In the genomic region with DNA sequence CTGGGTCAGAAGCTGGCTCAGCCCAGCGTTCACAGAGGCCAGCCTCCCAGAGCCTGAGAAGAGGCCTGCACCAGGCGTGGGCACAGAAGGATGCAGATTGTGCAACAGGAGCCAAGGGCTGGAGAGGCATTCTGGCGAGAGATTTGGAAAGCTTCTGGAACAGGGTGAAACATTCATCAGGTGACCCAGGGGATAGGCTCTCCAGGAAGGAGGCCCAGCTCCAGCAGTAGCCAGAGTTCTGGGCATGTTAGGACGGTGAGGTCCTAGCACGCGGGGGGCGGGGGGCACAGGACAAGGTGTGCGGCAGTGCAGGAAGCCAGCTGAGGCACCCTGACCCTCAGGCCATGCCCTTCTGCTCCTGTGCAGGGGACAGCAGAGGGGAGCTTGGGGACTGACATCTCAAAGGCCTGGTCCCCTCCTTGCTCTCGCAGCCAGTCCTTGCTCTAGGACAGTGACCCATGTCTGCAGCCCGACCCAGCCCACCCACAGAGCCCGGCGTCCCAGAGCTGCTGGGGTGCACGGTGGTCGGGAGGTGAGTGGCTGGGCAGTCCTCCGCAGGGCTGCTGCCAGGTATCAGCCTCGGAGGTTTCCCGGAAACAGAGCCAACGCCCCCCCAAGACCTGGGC, we compare ENCODE assay signal across 8 cellular contexts.
DNase-seq lines count a peak whose midpoint lies in the region; ATAC-seq and TF ChIP-seq lines count a peak whose summit lies in the region.

No MANE protein-coding gene starts in this region.

- H3K4me2 ChIP-seq in MM.1S (ENCODE audit: low read depth, low read length), result peak overlapping the region; percentile 95

- peaks cover 13% of the 10 kb centered on the region for H3K4me1 Mint-ChIP-seq in chondrocyte (ENCODE audit: low read depth)

- peak overlapping the region; percentile 66; the same call in 1 of the 2 replicates for H3K9ac ChIP-seq in ES-I3 (ENCODE audit: low read depth, low read length)
- peak overlapping the region; percentile 86 for H3K9ac ChIP-seq in MM.1S (ENCODE audit: low read length)

- H3K27me3 ChIP-seq in MM.1S (replicated peaks; ENCODE audit: insufficient read depth, low read length), result no peaks in the 10 kb centered on the region
- no peaks in the 10 kb centered on the region for H3K27me3 ChIP-seq in aorta (ENCODE audit: control insufficient read depth in 1 of 2, insufficient read depth in 2 of 2, low read length in 1 of 2)

- no peaks in the 10 kb centered on the region for H3K36me3 ChIP-seq in ES-I3 (ENCODE audit: insufficient read depth, low read length)
- no peaks in the 10 kb centered on the region for H3K36me3 ChIP-seq in MM.1S (replicated peaks; ENCODE audit: insufficient read depth, low read length)
- no peaks in the 10 kb centered on the region for H3K36me3 ChIP-seq in mucosa of descending colon (ENCODE audit: low read depth)
- H3K36me3 ChIP-seq in aorta (ENCODE audit: control insufficient read depth in 1 of 2, insufficient read depth in 2 of 2, low read length in 1 of 2), result no peaks in the 10 kb centered on the region

- peak overlapping the region; percentile 36 for H3K4me3 Mint-ChIP-seq in chondrocyte (ENCODE audit: unreplicated experiment)

- H3F3A ChIP-seq in MM.1S (ENCODE audit: insufficient read depth, low read length), result peaks cover 27% of the 10 kb centered on the region

- H3K4me3 ChIP-seq in MM.1S (ENCODE audit: low read length) (peak overlapping the region; percentile 74), mucosa of descending colon (no peak overlapping the region), aorta (ENCODE audit: low read length in 2 of 2) (no peak overlapping the region)

- no peaks in the 10 kb centered on the region for H4K20me1 ChIP-seq in MM.1S (ENCODE audit: insufficient read depth, low read length)

- H3K9me3 Mint-ChIP-seq in chondrocyte (ENCODE audit: low read depth), result peaks cover 8% of the 10 kb centered on the region

- H3K27me3 Mint-ChIP-seq in chondrocyte (ENCODE audit: low read depth), result peaks cover 4% of the 10 kb centered on the region

- 43 to 51% methylated on average over 18 of the region's 18 CpGs for whole genome bisulfite sequencing in aorta, 2 donors

- no peaks in the 10 kb centered on the region for H3K9me2 ChIP-seq in MM.1S (replicated peaks; ENCODE audit: insufficient read depth, low read length)

- H3K36me3 Mint-ChIP-seq in chondrocyte (ENCODE audit: low read depth), result no peaks in the 10 kb centered on the region

- H3K9me3 ChIP-seq in ES-I3 (ENCODE audit: control insufficient read depth, insufficient read depth, low read length) (no peaks in the 10 kb centered on the region), MM.1S (replicated peaks; ENCODE audit: insufficient read depth, low read length) (no peaks in the 10 kb centered on the region), mucosa of descending colon (no peaks in the 10 kb centered on the region), aorta (ENCODE audit: control insufficient read depth, low read length) (peaks cover 1% of the 10 kb centered on the region)

- 0 out of 2 replicates have a peak, but pooled peaks cover 6% of the 10 kb centered on the region for H3K79me2 ChIP-seq in MM.1S (ENCODE audit: low read length)

- TF ChIP-seq CTCF in MM.1S (IDR thresholded peaks at IDR 0.05; ENCODE audit: low read length) (no peak), chondrocyte (IDR thresholded peaks at IDR 0.05) (no peak), mucosa of descending colon (IDR thresholded peaks at IDR 0.05) (no peak)

- intact Hi-C loops in mucosa of descending colon (cut with DNase I, micrococcal nuclease), result loop anchor here in 1 of 2 donors (5.0 to 10.0 kb wide), 2 partner anchors 112 to 280 kb away; partner anchors contain the start of gene KLF13
- intact Hi-C loops in aorta (cut with DNase I), result loop anchor here in 1 of 2 donors (5.0 kb wide), 3 partner anchors 112 to 272 kb away; partner anchors contain the start of gene KLF13

- DNase-seq in MM.1S, result no peak
- DNase-seq in chondrocyte (ENCODE audit: low spot score), result no peak
- DNase-seq in mucosa of descending colon, result peak in 2 of 3 donors; percentile 61 to 69
- DNase-seq in aorta, result peak in 1 of 2 donors; percentile 74
- no peak for DNase-seq in NAMALWA (ENCODE audit: low spot score)
- DNase-seq in GM19238 (ENCODE audit: insufficient read length, low spot score), result no peak
- no peak for DNase-seq in NCI-H1048 (lab: John Stamatoyannopoulos, UW)

- ATAC-seq in mucosa of descending colon (peak; percentile 2), aorta (ENCODE audit: low FRiP score) (peak; percentile 57)

- H3K27ac Mint-ChIP-seq in chondrocyte (ENCODE audit: unreplicated experiment), result no peak overlapping the region

- H3K4me1 ChIP-seq in ES-I3 (ENCODE audit: insufficient read depth, low read length) (peaks cover 9% of the 10 kb centered on the region; the same call in 1 of the 2 replicates), MM.1S (ENCODE audit: low read length) (peaks cover 14% of the 10 kb centered on the region), mucosa of descending colon (ENCODE audit: low read depth) (peaks cover 24% of the 10 kb centered on the region), aorta (ENCODE audit: control insufficient read depth in 1 of 2, insufficient read depth in 2 of 2, low read length in 2 of 2) (peaks cover 0 to 3% of the 10 kb centered on the region in 2 donors)

- peak overlapping the region; percentile 58; the same call in 1 of the 2 replicates for H2AFZ ChIP-seq in MM.1S (ENCODE audit: low read length)

- H3K27ac ChIP-seq in MM.1S (ENCODE audit: low read length), result peak overlapping the region; percentile 85; the same call in 1 of the 2 replicates
- H3K27ac ChIP-seq in aorta (ENCODE audit: low read depth in 1 of 2, low read length in 2 of 2), result peak overlapping the region in 1 of 2 donors; percentile 13

Comparison
In these comparisons a context has a peak if more than half of its experiments do, and no peak if none do; other contexts are left out.
1. DNase-seq: peak in mucosa of descending colon (2 of 3); none in MM.1S (single experiment), chondrocyte (single experiment), NAMALWA (single experiment), GM19238 (single experiment) and NCI-H1048 (single experiment).